In the genomic region with DNA sequence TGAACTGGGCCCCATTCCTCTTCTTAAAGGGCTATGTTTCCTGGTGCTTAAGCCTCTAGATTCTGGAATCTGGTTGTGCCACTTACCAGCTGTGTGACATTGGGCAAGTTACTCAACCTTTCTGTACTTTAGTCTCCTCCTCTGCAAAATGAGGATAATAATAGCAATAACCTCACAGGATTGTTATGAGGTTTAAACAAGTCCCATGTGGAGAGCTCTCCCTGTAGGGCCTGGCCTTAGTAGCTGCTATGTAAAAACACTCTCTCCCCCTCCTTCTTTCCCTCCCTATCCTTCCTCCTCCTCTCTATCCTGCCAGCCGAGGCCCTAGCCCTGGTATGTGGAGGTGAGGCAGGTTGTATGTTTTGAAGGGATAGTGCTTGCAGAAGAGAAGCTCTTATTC, we compare ENCODE assay signal across 27 cellular contexts. TPM values are rescaled to one million over a fixed set of nuclear protein-coding genes. Genes with fewer than 3 reads are reported as not detected.
DNase-seq lines count a peak whose midpoint lies in the region; ATAC-seq, FAIRE-seq and TF ChIP-seq lines count a peak whose summit lies in the region.
"Had no signal": no experiment of that assay in that cellular context is flagged by ENCODE, and none has a peak within 500 bp of the region (broad histone marks: within the 10 kb centered on the region; RNA-seq: fewer than 3 reads in every experiment).

No MANE protein-coding gene starts in this region.

- H3K4me1 Mint-ChIP-seq in neural progenitor cell: peaks cover 49% of the 10 kb centered on the region

- H4K20me1 ChIP-seq in neural progenitor cell (ENCODE audit: low read depth): no peaks in the 10 kb centered on the region
- H4K20me1 ChIP-seq: BLaER1 treated with 17β-estradiol and CSF1 and Interleukin-3, amounts not matched to agents 10 nM and 100 nM had no signal

- no peak overlapping the region for H2AFZ ChIP-seq in neural progenitor cell (replicated peaks)

- H3K9me3 ChIP-seq in WERI-Rb-1 (ENCODE audit: severe bottlenecking) (no peaks in the 10 kb centered on the region), neural progenitor cell (ENCODE audit: low read depth) (no peaks in the 10 kb centered on the region), vagina (no peaks in the 10 kb centered on the region)
- H3K9me3 ChIP-seq: BLaER1 treated with 17β-estradiol and CSF1 and Interleukin-3, amounts not matched to agents 10 nM and 100 nM had no signal

- no peak overlapping the region for H3K4me3 Mint-ChIP-seq in neural progenitor cell
- H3K4me3 Mint-ChIP-seq: CD8-positive, alpha-beta T cell had no signal

- H3K9me3 Mint-ChIP-seq in neural progenitor cell: no peaks in the 10 kb centered on the region
- H3K9me3 Mint-ChIP-seq: CD8-positive, alpha-beta T cell had no signal

- no peaks in the 10 kb centered on the region for H3K36me3 Mint-ChIP-seq in neural progenitor cell
- H3K36me3 Mint-ChIP-seq: CD8-positive, alpha-beta T cell had no signal

- peaks cover 30% of the 10 kb centered on the region for H3K4me1 ChIP-seq in neural progenitor cell
- no peaks in the 10 kb centered on the region for H3K4me1 ChIP-seq in vagina

- no peak for ATAC-seq in HG03342 (IDR thresholded peaks at IDR 0.05; ENCODE audit: unreplicated experiment)
- ATAC-seq: CD8-positive, alpha-beta T cell had no signal

- peaks cover 6% of the 10 kb centered on the region for H3F3A ChIP-seq in neural progenitor cell (ENCODE audit: low read depth)

- H3K4me3 ChIP-seq in WERI-Rb-1 (ENCODE audit: low read depth, low read length) (no peak overlapping the region), neural progenitor cell (no peak overlapping the region), vagina (no peak overlapping the region)
- H3K4me3 ChIP-seq: BLaER1 treated with 17β-estradiol and CSF1 and Interleukin-3, amounts not matched to agents 10 nM and 100 nM had no signal

- DNase-seq in WERI-Rb-1: no peak
- peak; percentile 30 for DNase-seq in fibroblast of gingiva (ENCODE audit: low read depth)
- DNase-seq in neural progenitor cell (ENCODE audit: low spot score): no peak
- no peak for DNase-seq in NCI-H146 treated with DMSO at 0.1 percent for 48 hours (lab: John Stamatoyannopoulos, UW; ENCODE audit: unreplicated experiment)
- DNase-seq in vagina (ENCODE audit: extremely low spot score in 2 of 2): no peak
- DNase-seq in NCI-H748 (lab: John Stamatoyannopoulos, UW; ENCODE audit: unreplicated experiment): no peak
- DNase-seq: CD8-positive, alpha-beta T cell; DMS153; GF-D8; H7; IMR-90; MV-4-11; NCI-H1105 treated with DMSO at 0.1 percent for 48 hours; NCI-H1694; NCI-H2081; NCI-H2171; NCI-H345; NCI-H524; OCI-M1; SHP77 had no signal

- H3K27ac Mint-ChIP-seq in neural progenitor cell: no peak overlapping the region
- H3K27ac Mint-ChIP-seq: CD8-positive, alpha-beta T cell had no signal

- H3K9ac ChIP-seq in neural progenitor cell: no peak overlapping the region

- peaks cover 27% of the 10 kb centered on the region for H3K27me3 Mint-ChIP-seq in neural progenitor cell (ENCODE audit: insufficient read depth, low read depth)

- peak overlapping the region; percentile 37 for H3K4me2 ChIP-seq in neural progenitor cell

- intact Hi-C loops in vagina (cut with DNase I): no loop called here

- H3K27me3 ChIP-seq in WERI-Rb-1 (ENCODE audit: insufficient read depth, low read depth, severe bottlenecking): no peaks in the 10 kb centered on the region
- peaks cover 24% of the 10 kb centered on the region for H3K27me3 ChIP-seq in neural progenitor cell
- H3K27me3 ChIP-seq in vagina: no peaks in the 10 kb centered on the region
- H3K27me3 ChIP-seq: BLaER1 treated with 17β-estradiol and CSF1 and Interleukin-3, amounts not matched to agents 10 nM and 100 nM had no signal

- no peaks in the 10 kb centered on the region for H3K79me2 ChIP-seq in neural progenitor cell (ENCODE audit: low read depth)

- H3K36me3 ChIP-seq in WERI-Rb-1 (no peaks in the 10 kb centered on the region), neural progenitor cell (no peaks in the 10 kb centered on the region), vagina (no peaks in the 10 kb centered on the region)
- H3K36me3 ChIP-seq: BLaER1 treated with 17β-estradiol and CSF1 and Interleukin-3, amounts not matched to agents 10 nM and 100 nM had no signal

- no peak for TF ChIP-seq POLR2A in vagina (IDR thresholded peaks at IDR 0.05)

- peak; percentile 77 for FAIRE-seq in G401.6 (lab: Jason Lieb, UNC)
- FAIRE-seq: GM19239, HTR-8/SVneo, RCC 7860 had no signal

- no peak for TF ChIP-seq CTCF in WERI-Rb-1 (IDR thresholded peaks at IDR 0.05; ENCODE audit: low read depth, low read length)
- TF ChIP-seq CTCF in neural progenitor cell (IDR thresholded peaks at IDR 0.05): no peak
- TF ChIP-seq CTCF in vagina (IDR thresholded peaks at IDR 0.05): no peak

- H3K27ac ChIP-seq in WERI-Rb-1 (peak overlapping the region; percentile 3), neural progenitor cell (no peak overlapping the region), vagina (no peak overlapping the region)
- H3K27ac ChIP-seq: BLaER1 treated with 17β-estradiol and CSF1 and Interleukin-3, amounts not matched to agents 10 nM and 100 nM had no signal

RNA-seq across cellular contexts. Expression of gene PEAR1, which starts 8.2 kb away (rescaled TPM):
- 0.06 TPM in 1 of 2 replicates, not detected in the other for total RNA-seq in neural progenitor cell (ENCODE audit: low replicate concordance)
- total RNA-seq in vagina: 11.5 TPM
- total RNA-seq: CD8-positive, alpha-beta T cell had no signal

RNA-seq across cellular contexts. Expression of gene NTRK1, which starts 24.6 kb away (rescaled TPM):
- 0.15 TPM in 1 of 2 replicates, not detected in the other for total RNA-seq in neural progenitor cell (ENCODE audit: low replicate concordance)
- total RNA-seq in vagina: 2.9 TPM
- total RNA-seq: IMR-90, M059J had no signal

RNA-seq across cellular contexts. Expression of gene INSRR, which starts 26.4 kb away (rescaled TPM):
- total RNA-seq in neural progenitor cell (ENCODE audit: low replicate concordance): not detected in 2 replicates
- not detected for total RNA-seq in vagina
- total RNA-seq: H7, IMR-90, M059J had no signal

RNA-seq across cellular contexts. Expression of gene LRRC71, which starts 35.1 kb away (rescaled TPM):
- not detected in 2 replicates for total RNA-seq in neural progenitor cell (ENCODE audit: low replicate concordance)
- not detected for total RNA-seq in vagina
- total RNA-seq: CD8-positive, alpha-beta T cell; H7; IMR-90; M059J had no signal

Comparison
In these comparisons a context has a peak if more than half of its experiments do, and no peak if none do; other contexts are left out.
1. RNA of gene PEAR1, which starts 8.2 kb away (total RNA-seq): 11.5 TPM in vagina (single experiment); 0.06 TPM in neural progenitor cell; every median in the first group is over 10 times any median in the second.